ENCODE assay signal across 10 cellular contexts in the genomic region with DNA sequence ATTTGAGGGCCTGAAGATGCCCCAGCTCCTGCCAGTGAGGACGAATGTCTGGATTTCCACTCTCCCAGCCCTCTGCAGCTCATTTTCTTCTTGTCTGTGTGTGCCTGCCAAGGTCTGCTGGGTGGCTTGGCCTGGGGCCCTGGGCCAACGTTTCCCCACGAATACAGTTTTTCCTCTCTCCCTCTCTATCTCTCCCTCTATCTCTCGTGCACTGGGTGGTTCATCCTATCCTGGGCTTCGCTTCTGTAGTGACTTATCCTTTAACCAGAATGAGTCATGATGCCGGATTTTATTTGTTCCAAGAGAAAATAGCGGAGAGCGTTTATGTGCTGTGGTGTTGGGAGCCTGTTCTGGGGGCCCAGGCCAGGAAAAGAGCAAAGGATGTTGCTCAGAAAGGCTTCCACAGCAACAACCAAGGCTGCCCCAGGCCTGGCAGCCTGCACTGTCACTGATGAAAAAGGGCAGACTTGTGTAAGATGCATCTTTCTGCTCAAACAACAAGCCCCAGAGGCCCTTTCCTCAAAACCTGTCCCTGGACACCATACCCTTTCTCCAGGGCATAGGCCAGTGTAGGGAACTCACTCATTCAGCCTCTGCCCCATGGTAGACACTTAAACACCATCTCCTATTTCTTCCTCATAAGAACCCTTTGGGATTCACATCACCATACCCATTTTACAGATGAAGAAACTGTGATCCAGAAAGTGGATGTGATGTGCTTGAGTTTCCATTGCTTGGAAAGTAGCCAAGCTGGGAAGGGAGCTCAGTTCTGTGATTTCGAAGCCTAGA. TPM values are rescaled to one million over a fixed set of nuclear protein-coding genes. Genes with fewer than 3 reads are reported as not detected.
A peak's percentile ranks its signal among the peaks of the same experiment; 100 is the strongest.
DNase-seq lines count a peak whose midpoint lies in the region; ATAC-seq and TF ChIP-seq lines count a peak whose summit lies in the region.
"Had no signal": no experiment of that assay in that cellular context is flagged by ENCODE, and none has a peak within 500 bp of the region (broad histone marks: within the 10 kb centered on the region; RNA-seq: fewer than 3 reads in every experiment).

No MANE protein-coding gene starts in this region.

- TF ChIP-seq RAD21 in SK-N-SH (IDR thresholded peaks at IDR 0.05; ENCODE audit: low read length): no peak

- no peaks in the 10 kb centered on the region for H3K9me2 ChIP-seq in SK-N-SH

- H3K4me3 ChIP-seq in SK-N-SH (ENCODE audit: low read depth in 2 of 2, low read length in 1 of 2): no peak overlapping the region
- no peak overlapping the region for H3K4me3 ChIP-seq in fibroblast of pulmonary artery (replicated peaks; ENCODE audit: low read depth, low read length)
- H3K4me3 ChIP-seq in Caco-2 (ENCODE audit: low read depth, low read length): no peak overlapping the region

- no peak for TF ChIP-seq CTCF in SK-N-SH (IDR thresholded peaks at IDR 0.05)
- TF ChIP-seq CTCF in fibroblast of pulmonary artery (IDR thresholded peaks at IDR 0.05; ENCODE audit: low read length, missing control alignments): no peak
- TF ChIP-seq CTCF in osteocyte (IDR thresholded peaks at IDR 0.05): no peak
- no peak for TF ChIP-seq CTCF in Caco-2 (IDR thresholded peaks at IDR 0.05; ENCODE audit: insufficient read depth in 1 of 2, low read depth in 1 of 2, low read length in 1 of 2, severe bottlenecking in 1 of 2, unreplicated experiment in 1 of 2)

- peak overlapping the region; percentile 49 for H3K4me2 ChIP-seq in SK-N-SH

- WGBS in SK-N-SH (ENCODE audit: low lambda C conversion rate): 8% methylated on average over 9 of the region's 9 CpGs

- no peaks in the 10 kb centered on the region for H3K79me2 ChIP-seq in SK-N-SH (ENCODE audit: insufficient read depth)

- H2AFZ ChIP-seq in SK-N-SH (ENCODE audit: low read depth): peak overlapping the region; percentile 23; the same call in 1 of the 2 replicates

- H3K27me3 ChIP-seq in SK-N-SH (ENCODE audit: insufficient read depth) (no peaks in the 10 kb centered on the region), Caco-2 (replicated peaks; ENCODE audit: control insufficient read depth, insufficient read depth, low read length) (no peaks in the 10 kb centered on the region)

- BruUV-seq in Caco-2 (replicated peaks; lab: Mats Ljungman, UMichigan): no TSS peak

- H3K4me3 Mint-ChIP-seq in osteocyte (ENCODE audit: unreplicated experiment) (no peak overlapping the region), Caco-2 (ENCODE audit: unreplicated experiment) (no peak overlapping the region)

- H3K9me3 ChIP-seq in SK-N-SH: no peaks in the 10 kb centered on the region
- H3K9me3 ChIP-seq in Caco-2: no peaks in the 10 kb centered on the region; the same call in 1 of the 2 replicates

- intact Hi-C loops in Caco-2 (cut with micrococcal nuclease; ENCODE audit: unreplicated experiment): loop anchor here (5.0 kb wide), 1 partner anchor 132 kb away; no protein-coding TSS in a partner anchor

- ATAC-seq in HG03342 (IDR thresholded peaks at IDR 0.05; ENCODE audit: unreplicated experiment): no peak
- ATAC-seq: activated naive CD4-positive, alpha-beta T cell treated with anti-CD3 and anti-CD28 coated beads, Interleukin-2, amount 50 U/mL, for 72 hours had no signal

- H3K4me1 Mint-ChIP-seq in osteocyte (ENCODE audit: unreplicated experiment): peaks cover 59% of the 10 kb centered on the region
- H3K4me1 Mint-ChIP-seq in Caco-2 (ENCODE audit: low read depth, unreplicated experiment): peaks cover 6% of the 10 kb centered on the region

- peaks cover 12 to 15% of the 10 kb centered on the region in 2 experiments for H3K4me1 ChIP-seq in SK-N-SH (ENCODE audit: control insufficient read depth in 1 of 2, insufficient read depth in 2 of 2, low read depth in 1 of 2, low read length in 1 of 2)
- H3K4me1 ChIP-seq in Caco-2: no peaks in the 10 kb centered on the region

- H3K36me3 Mint-ChIP-seq in osteocyte (ENCODE audit: unreplicated experiment): peaks cover 44% of the 10 kb centered on the region
- no peaks in the 10 kb centered on the region for H3K36me3 Mint-ChIP-seq in Caco-2 (ENCODE audit: insufficient read depth, unreplicated experiment)
- H3K36me3 Mint-ChIP-seq: activated naive CD4-positive, alpha-beta T cell treated with anti-CD3 and anti-CD28 coated beads, Interleukin-2, amount 50 U/mL, for 72 hours had no signal

- peak overlapping the region; percentile 20; the same call in 1 of the 2 replicates for H3K9ac ChIP-seq in SK-N-SH

- DNase-seq in Caki2 (ENCODE audit: low read depth): peak; percentile 69
- DNase-seq in SK-N-SH: peak; percentile 53
- DNase-seq in fibroblast of pulmonary artery (ENCODE audit: low read depth): peak; percentile 93
- DNase-seq in osteocyte (ENCODE audit: extremely low spot score, unreplicated experiment): peak; percentile 72
- no peak for DNase-seq in T-helper 1 cell
- DNase-seq in NK-92 treated with Interleukin-12 subunit alpha and Interleukin-12 subunit beta, amount 100 ng/mL, for 24 hours (lab: John Stamatoyannopoulos, UW): no peak
- DNase-seq in Caco-2: no peak

- H3K36me3 ChIP-seq in SK-N-SH (replicated peaks in 1 of 2; ENCODE audit: control insufficient read depth in 1 of 2, insufficient read depth in 2 of 2, low read length in 1 of 2) (no peaks in the 10 kb centered on the region), Caco-2 (ENCODE audit: control insufficient read depth, insufficient read depth, low read length) (no peaks in the 10 kb centered on the region)

- H3K27ac Mint-ChIP-seq in osteocyte (ENCODE audit: unreplicated experiment) (no peak overlapping the region), Caco-2 (ENCODE audit: unreplicated experiment) (no peak overlapping the region)

- H3K9me3 Mint-ChIP-seq in osteocyte (ENCODE audit: unreplicated experiment) (no peaks in the 10 kb centered on the region), Caco-2 (ENCODE audit: unreplicated experiment) (no peaks in the 10 kb centered on the region)

- CTCF ChIA-PET in SK-N-SH (lab: Yijun Ruan, JAX) (interaction anchor here (0.7 to 3.2 kb wide), 9 partner anchors 10 to 135 kb away, joined by 3 to 19 read pairs (median 4); no protein-coding TSS in a partner anchor), Caco-2 (lab: Charles Lee) (no interaction called here)

- H3K27ac ChIP-seq in SK-N-SH (ENCODE audit: low read depth in 2 of 2, low read length in 1 of 2): peak overlapping the region; percentile 76 to 88

- H3K27me3 Mint-ChIP-seq in osteocyte (ENCODE audit: unreplicated experiment) (no peaks in the 10 kb centered on the region), Caco-2 (ENCODE audit: insufficient read depth, unreplicated experiment) (no peaks in the 10 kb centered on the region)

- peaks cover 28% of the 10 kb centered on the region for H3F3A ChIP-seq in SK-N-SH (replicated peaks; ENCODE audit: insufficient read depth)

- POLR2A ChIA-PET in SK-N-SH (lab: Yijun Ruan, JAX) (no interaction called here), Caco-2 (lab: Charles Lee) (no interaction called here)

- peak in 1 of 2 experiments; percentile 80; a peak in 2 of 4 replicates for TF ChIP-seq EP300 in SK-N-SH (IDR thresholded peaks at IDR 0.05; ENCODE audit: borderline replicate concordance in 1 of 2, low read depth in 1 of 2, low read length in 1 of 2)

- in situ Hi-C loops in Caki2 (cut with HindIII; ENCODE audit: low pct_unique_long_range_greater_than_20kb, low sequenced_read_pairs): no loop called here

- no peaks in the 10 kb centered on the region for H4K20me1 ChIP-seq in SK-N-SH (ENCODE audit: insufficient read depth)

TF ChIP-seq in SK-N-SH, 30 proteins besides CTCF, POLR2A, EP300 and RAD21 (continues in another document):
- TF ChIP-seq MXI1 (IDR thresholded peaks at IDR 0.05; ENCODE audit: low read depth, low read length): no peak
- TF ChIP-seq FOXJ3 (CRISPR knock-in tag; IDR thresholded peaks at IDR 0.05): no peak
- TF ChIP-seq FOXM1 (IDR thresholded peaks at IDR 0.05; ENCODE audit: low read depth): peak; percentile 70; the same call in 1 of the 2 replicates
- peak; percentile 85; the same call in 1 of the 2 replicates for TF ChIP-seq POLR2AphosphoS5 (IDR thresholded peaks at IDR 0.05; ENCODE audit: low read depth, low read length)
- peak; percentile 91 for TF ChIP-seq JUND (IDR thresholded peaks at IDR 0.05)
- TF ChIP-seq SIN3A (IDR thresholded peaks at IDR 0.05; ENCODE audit: borderline replicate concordance, low read depth, low read length): 0 out of 2 replicates have a peak, but pooled peaks have one; percentile 21
- TF ChIP-seq TEAD4 (IDR thresholded peaks at IDR 0.05; ENCODE audit: borderline replicate concordance, insufficient read depth): peak; percentile 67; the same call in 1 of the 2 replicates
- TF ChIP-seq FOSL2 (IDR thresholded peaks at IDR 0.05; ENCODE audit: borderline replicate concordance, low read depth): peak; percentile 97
- TF ChIP-seq MEF2A (IDR thresholded peaks at IDR 0.05; ENCODE audit: borderline replicate concordance, low read depth): no peak
- TF ChIP-seq TCF12 (IDR thresholded peaks at IDR 0.05): peak; percentile 87
- 0 out of 2 replicates have a peak, but pooled peaks have one; percentile 11 for TF ChIP-seq TAF1 (IDR thresholded peaks at IDR 0.05; ENCODE audit: borderline replicate concordance, low read depth, low read length)
- 0 out of 2 replicates have a peak, but pooled peaks have one; percentile 3 for TF ChIP-seq SMC3 (IDR thresholded peaks at IDR 0.05; ENCODE audit: low read depth, low read length)
- no peak for TF ChIP-seq ZBTB33 (IDR thresholded peaks at IDR 0.05; ENCODE audit: borderline replicate concordance, low read depth)
- no peak for TF ChIP-seq YY1 (IDR thresholded peaks at IDR 0.05; ENCODE audit: low read depth)

RNA-seq across cellular contexts. Expression of gene ITGA11, which starts 47.3 kb away (rescaled TPM):
- not detected in 2 replicates for total RNA-seq in Caki2 (2014; rRNA removed; shearing (Covaris generic); ENCODE audit: low replicate concordance)
- polyA plus RNA-seq in SK-N-SH (2012; rRNA removed): 0.49 and 0.52 TPM in 2 replicates
- 0.29 and 0.53 TPM in 2 replicates for polyA plus RNA-seq in SK-N-SH (2012; cell fraction: cytosol; rRNA removed)
- polyA plus RNA-seq in SK-N-SH (2012; cell fraction: nucleus; rRNA removed): 1.0 and 1.1 TPM in 2 replicates
- total RNA-seq in osteocyte: 1,149 and 1,161 TPM in 2 replicates
- 0.18 TPM in 1 of 2 replicates, not detected in the other for total RNA-seq in Caco-2 (2022)
- total RNA-seq: SK-MEL-5 had no signal

Comparison
In these comparisons a context has a peak if more than half of its experiments do, and no peak if none do; other contexts are left out.
1. DNase-seq: peak in Caki2 (single experiment), SK-N-SH (single experiment), fibroblast of pulmonary artery (single experiment) and osteocyte (single experiment); none in T-helper 1 cell (0 of 5), NK-92 treated with Interleukin-12 subunit alpha and Interleukin-12 subunit beta, amount 100 ng/mL, for 24 hours (single experiment) and Caco-2 (0 of 2).
2. RNA of gene ITGA11, which starts 47.3 kb away (total RNA-seq): 1,149 to 1,161 TPM in osteocyte; 0.18 TPM in Caco-2 and not detected in Caki2; every median in the first group is over 100 times any median in the second.